Comparison of ENCODE assay signal across 12 cellular contexts in genomic region chr6:39923394-39923793, GRCh38. TPM values are rescaled to one million over a fixed set of nuclear protein-coding genes. Genes with fewer than 3 reads are reported as not detected.
DNase-seq lines count a peak whose midpoint lies in the region; ATAC-seq and TF ChIP-seq lines count a peak whose summit lies in the region.
"Had no signal": no experiment of that assay in that cellular context is flagged by ENCODE, and none has a peak within 500 bp of the region (broad histone marks: within the 10 kb centered on the region; RNA-seq: fewer than 3 reads in every experiment).

No MANE protein-coding gene starts in this region.

- ATAC-seq in GM21367 (IDR thresholded peaks at IDR 0.05; ENCODE audit: unreplicated experiment), result no peak
- ATAC-seq: stimulated activated naive CD8-positive, alpha-beta T cell treated with anti-CD3 and anti-CD28 coated beads, Interleukin-15, Interleukin-2, amounts not matched to agents 100 U/mL and 50 U/mL, for 24 hours had no signal

- peaks cover 5% of the 10 kb centered on the region for H3K9me3 Mint-ChIP-seq in nephron progenitor cell

- no peak overlapping the region for H3K27ac Mint-ChIP-seq in nephron progenitor cell

- peaks cover 67% of the 10 kb centered on the region for H3K36me3 Mint-ChIP-seq in nephron progenitor cell (ENCODE audit: low read depth)

- H3K4me1 Mint-ChIP-seq in nephron progenitor cell, result no peaks in the 10 kb centered on the region

- DNase-seq in NCI-H2029 treated with DMSO at 0.1 percent for 48 hours (lab: John Stamatoyannopoulos, UW) (peak; percentile 84), epithelial cell of proximal tubule (ENCODE audit: low read depth) (peak; percentile 64), mucosa of gallbladder (ENCODE audit: low spot score) (peak; percentile 48), AG20443 (ENCODE audit: low spot score) (no peak), nephron progenitor cell (no peak), SW 1271 (lab: John Stamatoyannopoulos, UW) (no peak)
- DNase-seq: activated CD8-positive, alpha-beta memory T cell treated with anti-CD3 and anti-CD28 coated beads, Interleukin-2, amount 50 U/mL, for 4 hours; effector memory CD4-positive, alpha-beta T cell; stimulated activated naive CD8-positive, alpha-beta T cell treated with anti-CD3 and anti-CD28 coated beads, Interleukin-15, Interleukin-2, amounts not matched to agents 100 U/mL and 50 U/mL, for 24 hours had no signal

- peak overlapping the region; percentile 50 for H3K27ac ChIP-seq in 22Rv1

- no peak for TF ChIP-seq CTCF in 22Rv1 (IDR thresholded peaks at IDR 0.05)
- no peak for TF ChIP-seq CTCF in epithelial cell of proximal tubule (conservative IDR thresholded peaks at IDR 0.05; ENCODE audit: low read depth, low read length)
- no peak for TF ChIP-seq CTCF in nephron progenitor cell (IDR thresholded peaks at IDR 0.05)

- no peak overlapping the region for H3K4me3 Mint-ChIP-seq in nephron progenitor cell

- no peak overlapping the region for H3K4me3 ChIP-seq in epithelial cell of proximal tubule (ENCODE audit: low read depth, low read length)

- H3K27me3 Mint-ChIP-seq in nephron progenitor cell (ENCODE audit: low read depth, poor library complexity), result peaks cover 8% of the 10 kb centered on the region
- H3K27me3 Mint-ChIP-seq: naive thymus-derived CD8-positive, alpha-beta T cell had no signal

RNA-seq across cellular contexts. Expression of gene MOCS1, which starts 10.9 kb away (rescaled TPM):
- total RNA-seq in epithelial cell of proximal tubule (6.5 and 10.1 TPM in 2 replicates), mucosa of gallbladder (20.1 TPM)

Comparison
In these comparisons a context has a peak if more than half of its experiments do, and no peak if none do; other contexts are left out.
1. DNase-seq: peak in NCI-H2029 treated with DMSO at 0.1 percent for 48 hours (single experiment), epithelial cell of proximal tubule (single experiment) and mucosa of gallbladder (single experiment); none in AG20443 (single experiment), nephron progenitor cell (single experiment) and SW 1271 (0 of 2).